Comparison of ENCODE assay signal across 2 cellular contexts in the genomic region with DNA sequence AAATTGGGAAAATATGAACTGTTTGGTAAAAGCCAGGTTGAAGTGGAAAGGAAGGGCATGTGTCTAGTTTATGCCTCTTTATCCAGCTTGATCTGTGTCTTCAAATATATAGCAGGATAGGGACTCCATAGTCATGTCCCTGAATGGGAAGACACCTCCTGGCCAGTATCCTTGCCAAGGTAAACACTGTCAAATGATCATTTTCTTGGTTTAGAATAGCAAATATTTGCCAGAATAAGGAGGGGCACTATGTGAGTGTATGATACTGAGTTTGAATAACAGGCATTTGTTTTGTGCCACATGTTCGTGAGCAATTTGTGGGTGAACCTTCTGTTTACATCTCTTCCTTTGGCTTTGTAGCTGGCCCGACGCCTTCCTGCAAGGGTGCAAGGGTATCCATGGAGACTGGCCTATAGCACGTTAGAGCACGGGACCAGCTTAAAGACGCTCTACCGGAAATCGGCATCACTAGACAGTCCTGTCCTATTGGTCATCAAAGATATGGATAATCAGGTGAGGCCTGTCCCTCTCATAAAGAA.
TF ChIP-seq lines count a peak whose summit lies in the region.

No MANE protein-coding gene starts in this region.

TF ChIP-seq in A549, 52 proteins besides CTCF, POLR2A, EP300 and RAD21:
- TF ChIP-seq, protein P1, sequence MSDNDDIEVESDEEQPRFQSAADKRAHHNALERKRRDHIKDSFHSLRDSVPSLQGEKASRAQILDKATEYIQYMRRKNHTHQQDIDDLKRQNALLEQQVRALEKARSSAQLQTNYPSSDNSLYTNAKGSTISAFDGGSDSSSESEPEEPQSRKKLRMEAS (IDR thresholded peaks at IDR 0.05): peak; percentile 49
- peak; percentile 50; the same call in 1 of the 2 replicates for TF ChIP-seq GATA3 (IDR thresholded peaks at IDR 0.05; ENCODE audit: borderline replicate concordance)
- no peak for TF ChIP-seq NR3C1 (IDR thresholded peaks at IDR 0.05)
- no peak for TF ChIP-seq SREBF2 (IDR thresholded peaks at IDR 0.05)
- 0 out of 2 replicates have a peak, but pooled peaks have one; percentile 40 for TF ChIP-seq ZSCAN20 (CRISPR knock-in tag; IDR thresholded peaks at IDR 0.05)
- TF ChIP-seq, protein P2, sequence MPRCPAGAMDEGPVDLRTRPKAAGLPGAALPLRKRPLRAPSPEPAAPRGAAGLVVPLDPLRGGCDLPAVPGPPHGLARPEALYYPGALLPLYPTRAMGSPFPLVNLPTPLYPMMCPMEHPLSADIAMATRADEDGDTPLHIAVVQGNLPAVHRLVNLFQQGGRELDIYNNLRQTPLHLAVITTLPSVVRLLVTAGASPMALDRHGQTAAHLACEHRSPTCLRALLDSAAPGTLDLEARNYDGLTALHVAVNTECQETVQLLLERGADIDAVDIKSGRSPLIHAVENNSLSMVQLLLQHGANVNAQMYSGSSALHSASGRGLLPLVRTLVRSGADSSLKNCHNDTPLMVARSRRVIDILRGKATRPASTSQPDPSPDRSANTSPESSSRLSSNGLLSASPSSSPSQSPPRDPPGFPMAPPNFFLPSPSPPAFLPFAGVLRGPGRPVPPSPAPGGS (IDR thresholded peaks at IDR 0.05): no peak
TF ChIP-seq in A549: peak in this region for 3.

TF ChIP-seq in K562, 482 proteins besides CTCF, POLR2A, EP300 and RAD21:
- no peak for TF ChIP-seq PHF21A (IDR thresholded peaks at IDR 0.05; ENCODE audit: borderline replicate concordance, low read depth)
- TF ChIP-seq WHSC1 (IDR thresholded peaks at IDR 0.05; ENCODE audit: low read length): peak; percentile 52
- TF ChIP-seq, protein P3, sequence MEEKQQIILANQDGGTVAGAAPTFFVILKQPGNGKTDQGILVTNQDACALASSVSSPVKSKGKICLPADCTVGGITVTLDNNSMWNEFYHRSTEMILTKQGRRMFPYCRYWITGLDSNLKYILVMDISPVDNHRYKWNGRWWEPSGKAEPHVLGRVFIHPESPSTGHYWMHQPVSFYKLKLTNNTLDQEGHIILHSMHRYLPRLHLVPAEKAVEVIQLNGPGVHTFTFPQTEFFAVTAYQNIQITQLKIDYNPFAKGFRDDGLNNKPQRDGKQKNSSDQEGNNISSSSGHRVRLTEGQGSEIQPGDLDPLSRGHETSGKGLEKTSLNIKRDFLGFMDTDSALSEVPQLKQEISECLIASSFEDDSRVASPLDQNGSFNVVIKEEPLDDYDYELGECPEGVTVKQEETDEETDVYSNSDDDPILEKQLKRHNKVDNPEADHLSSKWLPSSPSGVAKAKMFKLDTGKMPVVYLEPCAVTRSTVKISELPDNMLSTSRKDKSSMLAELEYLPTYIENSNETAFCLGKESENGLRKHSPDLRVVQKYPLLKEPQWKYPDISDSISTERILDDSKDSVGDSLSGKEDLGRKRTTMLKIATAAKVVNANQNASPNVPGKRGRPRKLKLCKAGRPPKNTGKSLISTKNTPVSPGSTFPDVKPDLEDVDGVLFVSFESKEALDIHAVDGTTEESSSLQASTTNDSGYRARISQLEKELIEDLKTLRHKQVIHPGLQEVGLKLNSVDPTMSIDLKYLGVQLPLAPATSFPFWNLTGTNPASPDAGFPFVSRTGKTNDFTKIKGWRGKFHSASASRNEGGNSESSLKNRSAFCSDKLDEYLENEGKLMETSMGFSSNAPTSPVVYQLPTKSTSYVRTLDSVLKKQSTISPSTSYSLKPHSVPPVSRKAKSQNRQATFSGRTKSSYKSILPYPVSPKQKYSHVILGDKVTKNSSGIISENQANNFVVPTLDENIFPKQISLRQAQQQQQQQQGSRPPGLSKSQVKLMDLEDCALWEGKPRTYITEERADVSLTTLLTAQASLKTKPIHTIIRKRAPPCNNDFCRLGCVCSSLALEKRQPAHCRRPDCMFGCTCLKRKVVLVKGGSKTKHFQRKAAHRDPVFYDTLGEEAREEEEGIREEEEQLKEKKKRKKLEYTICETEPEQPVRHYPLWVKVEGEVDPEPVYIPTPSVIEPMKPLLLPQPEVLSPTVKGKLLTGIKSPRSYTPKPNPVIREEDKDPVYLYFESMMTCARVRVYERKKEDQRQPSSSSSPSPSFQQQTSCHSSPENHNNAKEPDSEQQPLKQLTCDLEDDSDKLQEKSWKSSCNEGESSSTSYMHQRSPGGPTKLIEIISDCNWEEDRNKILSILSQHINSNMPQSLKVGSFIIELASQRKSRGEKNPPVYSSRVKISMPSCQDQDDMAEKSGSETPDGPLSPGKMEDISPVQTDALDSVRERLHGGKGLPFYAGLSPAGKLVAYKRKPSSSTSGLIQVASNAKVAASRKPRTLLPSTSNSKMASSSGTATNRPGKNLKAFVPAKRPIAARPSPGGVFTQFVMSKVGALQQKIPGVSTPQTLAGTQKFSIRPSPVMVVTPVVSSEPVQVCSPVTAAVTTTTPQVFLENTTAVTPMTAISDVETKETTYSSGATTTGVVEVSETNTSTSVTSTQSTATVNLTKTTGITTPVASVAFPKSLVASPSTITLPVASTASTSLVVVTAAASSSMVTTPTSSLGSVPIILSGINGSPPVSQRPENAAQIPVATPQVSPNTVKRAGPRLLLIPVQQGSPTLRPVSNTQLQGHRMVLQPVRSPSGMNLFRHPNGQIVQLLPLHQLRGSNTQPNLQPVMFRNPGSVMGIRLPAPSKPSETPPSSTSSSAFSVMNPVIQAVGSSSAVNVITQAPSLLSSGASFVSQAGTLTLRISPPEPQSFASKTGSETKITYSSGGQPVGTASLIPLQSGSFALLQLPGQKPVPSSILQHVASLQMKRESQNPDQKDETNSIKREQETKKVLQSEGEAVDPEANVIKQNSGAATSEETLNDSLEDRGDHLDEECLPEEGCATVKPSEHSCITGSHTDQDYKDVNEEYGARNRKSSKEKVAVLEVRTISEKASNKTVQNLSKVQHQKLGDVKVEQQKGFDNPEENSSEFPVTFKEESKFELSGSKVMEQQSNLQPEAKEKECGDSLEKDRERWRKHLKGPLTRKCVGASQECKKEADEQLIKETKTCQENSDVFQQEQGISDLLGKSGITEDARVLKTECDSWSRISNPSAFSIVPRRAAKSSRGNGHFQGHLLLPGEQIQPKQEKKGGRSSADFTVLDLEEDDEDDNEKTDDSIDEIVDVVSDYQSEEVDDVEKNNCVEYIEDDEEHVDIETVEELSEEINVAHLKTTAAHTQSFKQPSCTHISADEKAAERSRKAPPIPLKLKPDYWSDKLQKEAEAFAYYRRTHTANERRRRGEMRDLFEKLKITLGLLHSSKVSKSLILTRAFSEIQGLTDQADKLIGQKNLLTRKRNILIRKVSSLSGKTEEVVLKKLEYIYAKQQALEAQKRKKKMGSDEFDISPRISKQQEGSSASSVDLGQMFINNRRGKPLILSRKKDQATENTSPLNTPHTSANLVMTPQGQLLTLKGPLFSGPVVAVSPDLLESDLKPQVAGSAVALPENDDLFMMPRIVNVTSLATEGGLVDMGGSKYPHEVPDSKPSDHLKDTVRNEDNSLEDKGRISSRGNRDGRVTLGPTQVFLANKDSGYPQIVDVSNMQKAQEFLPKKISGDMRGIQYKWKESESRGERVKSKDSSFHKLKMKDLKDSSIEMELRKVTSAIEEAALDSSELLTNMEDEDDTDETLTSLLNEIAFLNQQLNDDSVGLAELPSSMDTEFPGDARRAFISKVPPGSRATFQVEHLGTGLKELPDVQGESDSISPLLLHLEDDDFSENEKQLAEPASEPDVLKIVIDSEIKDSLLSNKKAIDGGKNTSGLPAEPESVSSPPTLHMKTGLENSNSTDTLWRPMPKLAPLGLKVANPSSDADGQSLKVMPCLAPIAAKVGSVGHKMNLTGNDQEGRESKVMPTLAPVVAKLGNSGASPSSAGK (IDR thresholded peaks at IDR 0.05): 0 out of 2 replicates have a peak, but pooled peaks have one; percentile 21
- peak; percentile 15; the same call in 1 of the 2 replicates for TF ChIP-seq RFX1 (IDR thresholded peaks at IDR 0.05)
